ENCODE assay signal across 36 cellular contexts in genomic region chr12:120938496-120938895, GRCh38. TPM values are rescaled to one million over a fixed set of nuclear protein-coding genes. Genes with fewer than 3 reads are reported as not detected.
"Had no signal": no experiment of that assay in that cellular context is flagged by ENCODE, and none has a peak within 500 bp of the region (broad histone marks: within the 10 kb centered on the region; RNA-seq: fewer than 3 reads in every experiment).

No MANE protein-coding gene starts in this region.

- H3K36me3 ChIP-seq: ascending aorta, breast epithelium, cardiac muscle cell, esophagus squamous epithelium, gastroesophageal sphincter, heart left ventricle, WERI-Rb-1 had no signal

- H3K27ac ChIP-seq: ascending aorta, breast epithelium, cardiac muscle cell, coronary artery, epithelial cell of prostate, esophagus squamous epithelium, gastroesophageal sphincter, WERI-Rb-1 had no signal

- DNase-seq: activated B cell treated with CpG ODN at 0.5 μM for 24 hours; activated CD4-positive, alpha-beta T cell treated with anti-CD3 and anti-CD28 coated beads for 48 hours; activated CD4-positive, alpha-beta T cell treated with anti-CD3 and anti-CD28 coated beads, Interleukin-2, amount 50 U/mL, for 1 hour; activated CD4-positive, alpha-beta T cell treated with anti-CD3 and anti-CD28 coated beads, Interleukin-2, amount 50 U/mL, for 48 hours; activated CD8-positive, alpha-beta memory T cell treated with anti-CD3 and anti-CD28 coated beads for 24 hours; activated CD8-positive, alpha-beta T cell treated with anti-CD3 and anti-CD28 coated beads for 36 hours; activated effector memory CD4-positive, alpha-beta T cell treated with Interleukin-2 at 50 U/mL for 16 hours; activated gamma-delta T cell treated with Interleukin-2 at 50 U/mL for 16 hours; activated naive CD4-positive, alpha-beta T cell treated with anti-CD3 and anti-CD28 coated beads, Interleukin-2, amount 50 U/mL, for 16 hours; activated naive CD4-positive, alpha-beta T cell treated with Interleukin-2 at 50 U/mL for 16 hours; activated naive CD8-positive, alpha-beta T cell treated with anti-CD3 and anti-CD28 coated beads, Interleukin-2, amount 10 ng/mL, durations not matched to agents 7 days and 5 days; activated T-cell treated with anti-CD3 and anti-CD28 coated beads, Interleukin-2, amount 50 U/mL, for 4 hours; central memory CD4-positive, alpha-beta T cell; cerebellar nuclear complex; dermis blood vessel endothelial cell; effector CD8-positive, alpha-beta T cell; esophagus squamous epithelium; foreskin melanocyte; heart left ventricle; SW 1271; T-cell; T-helper 17 cell; T1000; WERI-Rb-1 had no signal

- ATAC-seq: activated CD4-positive, CD25-positive, alpha-beta regulatory T cell treated with anti-CD3 and anti-CD28 coated beads, Interleukin-2, amount 50 U/mL, for 24 hours; activated CD8-positive, alpha-beta T cell treated with anti-CD3 and anti-CD28 coated beads for 36 hours; activated T-cell treated with anti-CD3 and anti-CD28 coated beads, Interleukin-2, amount 50 U/mL, for 4 hours; activated T-helper 17 cell treated with anti-CD3 and anti-CD28 coated beads, Interleukin-2, amount 50 U/mL, for 72 hours; gastroesophageal sphincter; heart left ventricle; T-cell; T-helper 17 cell had no signal

- H3K27me3 ChIP-seq: ascending aorta, breast epithelium, cardiac muscle cell had no signal

- H3K4me1 ChIP-seq: ascending aorta, breast epithelium, gastroesophageal sphincter had no signal

- H3K4me3 ChIP-seq: ascending aorta, breast epithelium, cardiac muscle cell, coronary artery, esophagus squamous epithelium, gastroesophageal sphincter, heart left ventricle had no signal

- FAIRE-seq: endometrium, endothelial cell of umbilical vein had no signal

- H3K9me3 ChIP-seq: ascending aorta, breast epithelium, esophagus squamous epithelium, gastroesophageal sphincter, heart left ventricle had no signal

RNA-seq across cellular contexts. Expression of gene HNF1A, which starts 39.8 kb away (rescaled TPM):
- total RNA-seq: activated B cell treated with CpG ODN at 0.5 μM for 24 hours; activated CD8-positive, alpha-beta T cell treated with anti-CD3 and anti-CD28 coated beads for 36 hours; activated naive CD8-positive, alpha-beta T cell treated with anti-CD3 and anti-CD28 coated beads, Interleukin-2, amount 10 ng/mL, durations not matched to agents 7 days and 5 days; activated T-cell treated with anti-CD3 and anti-CD28 coated beads, Interleukin-2, amount 50 U/mL, for 4 hours; activated T-helper 17 cell treated with anti-CD3 and anti-CD28 coated beads, Interleukin-2, amount 50 U/mL, for 72 hours; ascending aorta; cardiac muscle cell; dermis blood vessel endothelial cell; endothelial cell of umbilical vein; esophagus squamous epithelium; fibroblast of lung; fibroblast of villous mesenchyme; heart left ventricle; T-cell; T-helper 17 cell had no signal
- polyA plus RNA-seq: cardiac muscle cell, endothelial cell of umbilical vein, fibroblast of lung had no signal
